ENCODE assay signal across 1 cellular context in the genomic region with DNA sequence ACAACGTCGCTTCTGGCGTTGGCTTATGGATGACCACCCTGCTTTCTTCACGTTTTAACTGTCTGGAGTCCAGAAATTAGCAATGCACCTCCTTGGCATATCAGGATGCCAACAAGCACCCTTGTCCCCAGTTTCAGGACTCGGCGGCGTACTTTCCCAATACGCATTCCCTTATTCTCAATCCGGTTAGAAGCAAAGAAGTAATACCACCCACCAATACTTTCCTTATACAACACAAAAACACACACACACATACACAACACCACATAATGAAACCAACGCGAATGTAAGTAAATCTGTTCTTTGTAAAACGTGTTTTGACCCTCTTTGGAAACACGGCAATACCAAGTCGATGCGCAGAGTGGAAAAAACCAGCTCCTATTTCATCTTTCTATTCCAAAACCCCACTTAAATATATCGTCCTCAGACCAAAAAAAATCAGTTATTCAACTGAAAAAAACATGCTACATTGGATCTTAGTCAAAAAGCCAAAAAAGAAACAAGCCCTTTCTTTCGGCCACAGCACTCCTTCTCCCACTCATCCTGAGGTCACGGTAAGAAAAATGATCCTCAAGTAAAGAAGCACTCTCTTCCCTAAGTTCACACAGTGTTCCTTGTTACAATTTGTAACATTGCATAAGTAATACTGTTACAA.
A peak's percentile ranks its signal among the peaks of the same experiment; 100 is the strongest.
TF ChIP-seq lines count a peak whose summit lies in the region.

No MANE protein-coding gene starts in this region.

TF ChIP-seq in GM12878, 131 proteins besides CTCF, POLR2A, EP300 and RAD21 (continued from another document and continues in another):
- TF ChIP-seq, protein P1, sequence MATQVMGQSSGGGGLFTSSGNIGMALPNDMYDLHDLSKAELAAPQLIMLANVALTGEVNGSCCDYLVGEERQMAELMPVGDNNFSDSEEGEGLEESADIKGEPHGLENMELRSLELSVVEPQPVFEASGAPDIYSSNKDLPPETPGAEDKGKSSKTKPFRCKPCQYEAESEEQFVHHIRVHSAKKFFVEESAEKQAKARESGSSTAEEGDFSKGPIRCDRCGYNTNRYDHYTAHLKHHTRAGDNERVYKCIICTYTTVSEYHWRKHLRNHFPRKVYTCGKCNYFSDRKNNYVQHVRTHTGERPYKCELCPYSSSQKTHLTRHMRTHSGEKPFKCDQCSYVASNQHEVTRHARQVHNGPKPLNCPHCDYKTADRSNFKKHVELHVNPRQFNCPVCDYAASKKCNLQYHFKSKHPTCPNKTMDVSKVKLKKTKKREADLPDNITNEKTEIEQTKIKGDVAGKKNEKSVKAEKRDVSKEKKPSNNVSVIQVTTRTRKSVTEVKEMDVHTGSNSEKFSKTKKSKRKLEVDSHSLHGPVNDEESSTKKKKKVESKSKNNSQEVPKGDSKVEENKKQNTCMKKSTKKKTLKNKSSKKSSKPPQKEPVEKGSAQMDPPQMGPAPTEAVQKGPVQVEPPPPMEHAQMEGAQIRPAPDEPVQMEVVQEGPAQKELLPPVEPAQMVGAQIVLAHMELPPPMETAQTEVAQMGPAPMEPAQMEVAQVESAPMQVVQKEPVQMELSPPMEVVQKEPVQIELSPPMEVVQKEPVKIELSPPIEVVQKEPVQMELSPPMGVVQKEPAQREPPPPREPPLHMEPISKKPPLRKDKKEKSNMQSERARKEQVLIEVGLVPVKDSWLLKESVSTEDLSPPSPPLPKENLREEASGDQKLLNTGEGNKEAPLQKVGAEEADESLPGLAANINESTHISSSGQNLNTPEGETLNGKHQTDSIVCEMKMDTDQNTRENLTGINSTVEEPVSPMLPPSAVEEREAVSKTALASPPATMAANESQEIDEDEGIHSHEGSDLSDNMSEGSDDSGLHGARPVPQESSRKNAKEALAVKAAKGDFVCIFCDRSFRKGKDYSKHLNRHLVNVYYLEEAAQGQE (IDR thresholded peaks at IDR 0.05; ENCODE audit: low read depth, low read length) = peak; percentile 46; the same call in 1 of the 2 replicates
- peak; percentile 100 for TF ChIP-seq MTA3 (IDR thresholded peaks at IDR 0.05; ENCODE audit: borderline replicate concordance, low read length)
- TF ChIP-seq KLF5 (IDR thresholded peaks at IDR 0.05; ENCODE audit: partially characterized antibody) = peak; percentile 96
- peak; percentile 82 for TF ChIP-seq TCF7 (IDR thresholded peaks at IDR 0.05; ENCODE audit: borderline replicate concordance)
- peak; percentile 83; the same call in 1 of the 2 replicates for TF ChIP-seq MYB (IDR thresholded peaks at IDR 0.05; ENCODE audit: borderline replicate concordance, low read depth, low read length)
- peak; percentile 92 for TF ChIP-seq TARDBP (IDR thresholded peaks at IDR 0.05; ENCODE audit: borderline replicate concordance)
- TF ChIP-seq, protein P2, sequence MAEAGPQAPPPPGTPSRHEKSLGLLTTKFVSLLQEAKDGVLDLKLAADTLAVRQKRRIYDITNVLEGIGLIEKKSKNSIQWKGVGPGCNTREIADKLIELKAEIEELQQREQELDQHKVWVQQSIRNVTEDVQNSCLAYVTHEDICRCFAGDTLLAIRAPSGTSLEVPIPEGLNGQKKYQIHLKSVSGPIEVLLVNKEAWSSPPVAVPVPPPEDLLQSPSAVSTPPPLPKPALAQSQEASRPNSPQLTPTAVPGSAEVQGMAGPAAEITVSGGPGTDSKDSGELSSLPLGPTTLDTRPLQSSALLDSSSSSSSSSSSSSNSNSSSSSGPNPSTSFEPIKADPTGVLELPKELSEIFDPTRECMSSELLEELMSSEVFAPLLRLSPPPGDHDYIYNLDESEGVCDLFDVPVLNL (IDR thresholded peaks at IDR 0.05; ENCODE audit: low read depth, low read length) = no peak
- TF ChIP-seq BACH1 (IDR thresholded peaks at IDR 0.05; ENCODE audit: borderline replicate concordance) = peak; percentile 99
- TF ChIP-seq ZBTB4 (CRISPR knock-in tag; IDR thresholded peaks at IDR 0.05) = peak; percentile 95
- peak; percentile 63 for TF ChIP-seq PBX3 (IDR thresholded peaks at IDR 0.05; ENCODE audit: insufficient replicate concordance, low read depth, low read length)
- 0 out of 2 replicates have a peak, but pooled peaks have one; percentile 53 for TF ChIP-seq RAD51 (IDR thresholded peaks at IDR 0.05)
- TF ChIP-seq, protein P3, sequence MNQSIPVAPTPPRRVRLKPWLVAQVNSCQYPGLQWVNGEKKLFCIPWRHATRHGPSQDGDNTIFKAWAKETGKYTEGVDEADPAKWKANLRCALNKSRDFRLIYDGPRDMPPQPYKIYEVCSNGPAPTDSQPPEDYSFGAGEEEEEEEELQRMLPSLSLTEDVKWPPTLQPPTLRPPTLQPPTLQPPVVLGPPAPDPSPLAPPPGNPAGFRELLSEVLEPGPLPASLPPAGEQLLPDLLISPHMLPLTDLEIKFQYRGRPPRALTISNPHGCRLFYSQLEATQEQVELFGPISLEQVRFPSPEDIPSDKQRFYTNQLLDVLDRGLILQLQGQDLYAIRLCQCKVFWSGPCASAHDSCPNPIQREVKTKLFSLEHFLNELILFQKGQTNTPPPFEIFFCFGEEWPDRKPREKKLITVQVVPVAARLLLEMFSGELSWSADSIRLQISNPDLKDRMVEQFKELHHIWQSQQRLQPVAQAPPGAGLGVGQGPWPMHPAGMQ (IDR thresholded peaks at IDR 0.05; ENCODE audit: borderline replicate concordance) = 0 out of 2 replicates have a peak, but pooled peaks have one; percentile 9
- peak; percentile 96 for TF ChIP-seq BMI1 (IDR thresholded peaks at IDR 0.05; ENCODE audit: borderline replicate concordance)
- TF ChIP-seq, protein P4, sequence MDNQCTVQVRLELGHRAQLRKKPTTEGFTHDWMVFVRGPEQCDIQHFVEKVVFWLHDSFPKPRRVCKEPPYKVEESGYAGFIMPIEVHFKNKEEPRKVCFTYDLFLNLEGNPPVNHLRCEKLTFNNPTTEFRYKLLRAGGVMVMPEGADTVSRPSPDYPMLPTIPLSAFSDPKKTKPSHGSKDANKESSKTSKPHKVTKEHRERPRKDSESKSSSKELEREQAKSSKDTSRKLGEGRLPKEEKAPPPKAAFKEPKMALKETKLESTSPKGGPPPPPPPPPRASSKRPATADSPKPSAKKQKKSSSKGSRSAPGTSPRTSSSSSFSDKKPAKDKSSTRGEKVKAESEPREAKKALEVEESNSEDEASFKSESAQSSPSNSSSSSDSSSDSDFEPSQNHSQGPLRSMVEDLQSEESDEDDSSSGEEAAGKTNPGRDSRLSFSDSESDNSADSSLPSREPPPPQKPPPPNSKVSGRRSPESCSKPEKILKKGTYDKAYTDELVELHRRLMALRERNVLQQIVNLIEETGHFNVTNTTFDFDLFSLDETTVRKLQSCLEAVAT (IDR thresholded peaks at IDR 0.05) = peak; percentile 88
- 0 out of 2 replicates have a peak, but pooled peaks have one; percentile 28 for TF ChIP-seq HDGF (IDR thresholded peaks at IDR 0.05)
- TF ChIP-seq, protein P5, sequence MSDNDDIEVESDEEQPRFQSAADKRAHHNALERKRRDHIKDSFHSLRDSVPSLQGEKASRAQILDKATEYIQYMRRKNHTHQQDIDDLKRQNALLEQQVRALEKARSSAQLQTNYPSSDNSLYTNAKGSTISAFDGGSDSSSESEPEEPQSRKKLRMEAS (IDR thresholded peaks at IDR 0.05; ENCODE audit: low read depth, low read length) = no peak
- TF ChIP-seq USF2 (IDR thresholded peaks at IDR 0.05; ENCODE audit: borderline replicate concordance, low read depth, low read length) = no peak
- peak; percentile 100 for TF ChIP-seq SMAD5 (IDR thresholded peaks at IDR 0.05; ENCODE audit: low read depth)
- no peak for TF ChIP-seq HSF1 (IDR thresholded peaks at IDR 0.05; ENCODE audit: low read depth, low read length)
- TF ChIP-seq POU2F2 (IDR thresholded peaks at IDR 0.05; ENCODE audit: borderline replicate concordance, low read depth, low read length) = peak; percentile 97
- TF ChIP-seq PAX8 (IDR thresholded peaks at IDR 0.05) = peak; percentile 100
- peak; percentile 47; the same call in 1 of the 2 replicates for TF ChIP-seq IKZF1 (conservative IDR thresholded peaks at IDR 0.05)
- TF ChIP-seq, protein P6, sequence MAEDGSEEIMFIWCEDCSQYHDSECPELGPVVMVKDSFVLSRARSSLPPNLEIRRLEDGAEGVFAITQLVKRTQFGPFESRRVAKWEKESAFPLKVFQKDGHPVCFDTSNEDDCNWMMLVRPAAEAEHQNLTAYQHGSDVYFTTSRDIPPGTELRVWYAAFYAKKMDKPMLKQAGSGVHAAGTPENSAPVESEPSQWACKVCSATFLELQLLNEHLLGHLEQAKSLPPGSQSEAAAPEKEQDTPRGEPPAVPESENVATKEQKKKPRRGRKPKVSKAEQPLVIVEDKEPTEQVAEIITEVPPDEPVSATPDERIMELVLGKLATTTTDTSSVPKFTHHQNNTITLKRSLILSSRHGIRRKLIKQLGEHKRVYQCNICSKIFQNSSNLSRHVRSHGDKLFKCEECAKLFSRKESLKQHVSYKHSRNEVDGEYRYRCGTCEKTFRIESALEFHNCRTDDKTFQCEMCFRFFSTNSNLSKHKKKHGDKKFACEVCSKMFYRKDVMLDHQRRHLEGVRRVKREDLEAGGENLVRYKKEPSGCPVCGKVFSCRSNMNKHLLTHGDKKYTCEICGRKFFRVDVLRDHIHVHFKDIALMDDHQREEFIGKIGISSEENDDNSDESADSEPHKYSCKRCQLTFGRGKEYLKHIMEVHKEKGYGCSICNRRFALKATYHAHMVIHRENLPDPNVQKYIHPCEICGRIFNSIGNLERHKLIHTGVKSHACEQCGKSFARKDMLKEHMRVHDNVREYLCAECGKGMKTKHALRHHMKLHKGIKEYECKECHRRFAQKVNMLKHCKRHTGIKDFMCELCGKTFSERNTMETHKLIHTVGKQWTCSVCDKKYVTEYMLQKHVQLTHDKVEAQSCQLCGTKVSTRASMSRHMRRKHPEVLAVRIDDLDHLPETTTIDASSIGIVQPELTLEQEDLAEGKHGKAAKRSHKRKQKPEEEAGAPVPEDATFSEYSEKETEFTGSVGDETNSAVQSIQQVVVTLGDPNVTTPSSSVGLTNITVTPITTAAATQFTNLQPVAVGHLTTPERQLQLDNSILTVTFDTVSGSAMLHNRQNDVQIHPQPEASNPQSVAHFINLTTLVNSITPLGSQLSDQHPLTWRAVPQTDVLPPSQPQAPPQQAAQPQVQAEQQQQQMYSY (CRISPR knock-in tag; IDR thresholded peaks at IDR 0.05) = peak; percentile 97
- no peak for TF ChIP-seq NRF1 (conservative IDR thresholded peaks at IDR 0.05; ENCODE audit: low read depth, low read length)
- peak; percentile 98 for TF ChIP-seq NBN (IDR thresholded peaks at IDR 0.05)
- TF ChIP-seq, protein P7, sequence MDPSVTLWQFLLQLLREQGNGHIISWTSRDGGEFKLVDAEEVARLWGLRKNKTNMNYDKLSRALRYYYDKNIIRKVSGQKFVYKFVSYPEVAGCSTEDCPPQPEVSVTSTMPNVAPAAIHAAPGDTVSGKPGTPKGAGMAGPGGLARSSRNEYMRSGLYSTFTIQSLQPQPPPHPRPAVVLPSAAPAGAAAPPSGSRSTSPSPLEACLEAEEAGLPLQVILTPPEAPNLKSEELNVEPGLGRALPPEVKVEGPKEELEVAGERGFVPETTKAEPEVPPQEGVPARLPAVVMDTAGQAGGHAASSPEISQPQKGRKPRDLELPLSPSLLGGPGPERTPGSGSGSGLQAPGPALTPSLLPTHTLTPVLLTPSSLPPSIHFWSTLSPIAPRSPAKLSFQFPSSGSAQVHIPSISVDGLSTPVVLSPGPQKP (IDR thresholded peaks at IDR 0.05; ENCODE audit: low read depth, low read length) = no peak
- 0 out of 2 replicates have a peak, but pooled peaks have one; percentile 27 for TF ChIP-seq NR2F1 (conservative IDR thresholded peaks at IDR 0.05)
- peak; percentile 84 for TF ChIP-seq FOXK2 (IDR thresholded peaks at IDR 0.05)
- TF ChIP-seq, protein P8, sequence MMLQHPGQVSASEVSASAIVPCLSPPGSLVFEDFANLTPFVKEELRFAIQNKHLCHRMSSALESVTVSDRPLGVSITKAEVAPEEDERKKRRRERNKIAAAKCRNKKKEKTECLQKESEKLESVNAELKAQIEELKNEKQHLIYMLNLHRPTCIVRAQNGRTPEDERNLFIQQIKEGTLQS (IDR thresholded peaks at IDR 0.05; ENCODE audit: borderline replicate concordance, extremely low read depth, low read depth, low read length) = no peak
- peak; percentile 42 for TF ChIP-seq SP1 (IDR thresholded peaks at IDR 0.05; ENCODE audit: low read depth, low read length)
- peak; percentile 80; the same call in 1 of the 2 replicates for TF ChIP-seq ATF7 (IDR thresholded peaks at IDR 0.05; ENCODE audit: low read depth)
